In the genomic region with DNA sequence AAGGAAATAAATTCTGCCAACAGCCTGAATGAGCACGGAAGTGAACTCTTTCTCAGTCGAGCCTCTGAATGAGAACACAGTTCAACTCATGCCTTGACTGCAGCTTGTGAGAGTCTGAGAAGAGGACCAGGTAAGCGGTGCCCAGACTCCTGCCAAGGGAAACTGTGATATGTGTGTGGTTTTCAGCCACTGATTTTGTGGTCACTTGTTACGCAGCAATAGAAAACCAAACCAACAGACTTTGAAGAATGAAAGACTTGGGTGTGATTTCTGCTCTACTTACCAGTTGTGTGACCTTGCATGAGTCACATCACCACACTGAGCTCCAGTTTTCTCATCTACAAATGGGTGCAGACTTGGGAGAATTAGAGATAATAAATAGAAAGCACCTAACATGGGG, we compare ENCODE assay signal across 27 cellular contexts. TPM values are rescaled to one million over a fixed set of nuclear protein-coding genes. Genes with fewer than 3 reads are reported as not detected.
DNase-seq lines count a peak whose midpoint lies in the region; FAIRE-seq and TF ChIP-seq lines count a peak whose summit lies in the region.
"Had no signal": no experiment of that assay in that cellular context is flagged by ENCODE, and none has a peak within 500 bp of the region (broad histone marks: within the 10 kb centered on the region; RNA-seq: fewer than 3 reads in every experiment).

No MANE protein-coding gene starts in this region.

- WGBS in mammary epithelial cell (ENCODE audit: low coverage, missing lambda C conversion rate): 52% methylated on average over 4 of the region's 4 CpGs
- no CpG with 5 or more reads among the region's 4 CpGs for WGBS in neuronal stem cell (ENCODE audit: extremely low coverage in 2 of 2, insufficient read length in 2 of 2, insufficient replicate concordance in 1 of 2), 2 donors

- H2AFZ ChIP-seq in mammary epithelial cell (ENCODE audit: low read depth, low read length): no peak overlapping the region
- no peak overlapping the region for H2AFZ ChIP-seq in PC-9
- H2AFZ ChIP-seq in neuronal stem cell (ENCODE audit: low read length): no peak overlapping the region

- FAIRE-seq in HTR-8/SVneo (lab: Jason Lieb, UNC): no peak
- FAIRE-seq: D721Med, endothelial cell of umbilical vein, pancreas had no signal

- no peaks in the 10 kb centered on the region for H3K4me1 ChIP-seq in mammary epithelial cell (ENCODE audit: insufficient read depth, low read length)
- no peaks in the 10 kb centered on the region for H3K4me1 ChIP-seq in breast epithelium
- H3K4me1 ChIP-seq in PC-9 (replicated peaks; ENCODE audit: insufficient read depth): peaks cover 20% of the 10 kb centered on the region
- peaks cover 6 to 11% of the 10 kb centered on the region in 2 donors for H3K4me1 ChIP-seq in neuronal stem cell (ENCODE audit: control insufficient read depth in 2 of 2, insufficient read depth in 1 of 2, low read depth in 1 of 2, low read length in 2 of 2)
- H3K4me1 ChIP-seq: pancreas had no signal

- no peak overlapping the region for H2BK12ac ChIP-seq in neuronal stem cell (ENCODE audit: low read length)

- BruUV-seq in mammary epithelial cell (replicated peaks; lab: Mats Ljungman, UMichigan): no TSS peak
- no TSS peak for BruUV-seq in PC-9 (replicated peaks; lab: Mats Ljungman, UMichigan)

- intact Hi-C loops in mammary epithelial cell (cut with micrococcal nuclease): no loop called here
- intact Hi-C loops in breast epithelium (cut with DNase I; ENCODE audit: low total_unique reads): no loop called here
- intact Hi-C loops in PC-9 (cut with micrococcal nuclease; ENCODE audit: unreplicated experiment): loop anchor here (5.0 kb wide), 1 partner anchor 176 kb away; a partner anchor contains a TSS

- no peaks in the 10 kb centered on the region for H3K79me1 ChIP-seq in neuronal stem cell (ENCODE audit: low read depth, low read length)

- no peak overlapping the region for H3K23ac ChIP-seq in neuronal stem cell (ENCODE audit: low read depth, low read length, poor library complexity)

- no peak overlapping the region for H3K18ac ChIP-seq in neuronal stem cell (ENCODE audit: low read length)

- DNase-seq in mammary epithelial cell (peak; percentile 70), breast epithelium (ENCODE audit: low spot score in 2 of 2) (no peak), PC-9 (peak in 1 of 2 experiments; percentile 52), glomerular visceral epithelial cell (ENCODE audit: extremely low spot score) (peak; percentile 80), amniotic stem cell (lab: John Stamatoyannopoulos, UW) (no peak), neuronal stem cell (ENCODE audit: low spot score) (no peak), HTR-8/SVneo (ENCODE audit: insufficient read length, low spot score) (no peak)
- DNase-seq: activated CD4-positive, alpha-beta T cell treated with anti-CD3 and anti-CD28 coated beads for 48 hours; aorta; central memory CD4-positive, alpha-beta T cell; dorsolateral prefrontal cortex; EL; H7; heart left ventricle; IMR-90; left ventricle myocardium inferior; natural killer cell; pancreas; right lobe of liver; SHP77 treated with DMSO at 0.1 percent for 48 hours; T-cell had no signal

- H3K4ac ChIP-seq in neuronal stem cell (ENCODE audit: low read length): no peak overlapping the region

- no peak overlapping the region for H2BK120ac ChIP-seq in neuronal stem cell (ENCODE audit: low read depth, low read length)

- in situ Hi-C loops in mammary epithelial cell (cut with MboI; ENCODE audit: low sequenced_read_pairs in 2 of 2): no loop called here

- H3K9ac ChIP-seq in mammary epithelial cell (ENCODE audit: insufficient read depth, low read length): no peak overlapping the region
- no peak overlapping the region for H3K9ac ChIP-seq in neuronal stem cell (ENCODE audit: low read depth, low read length, poor library complexity)

- H4K20me1 ChIP-seq in mammary epithelial cell (ENCODE audit: insufficient read depth, low read length) (no peaks in the 10 kb centered on the region), PC-9 (ENCODE audit: insufficient read depth) (no peaks in the 10 kb centered on the region)

- H3K36me3 ChIP-seq in mammary epithelial cell (ENCODE audit: insufficient read depth, low read length): no peaks in the 10 kb centered on the region
- no peaks in the 10 kb centered on the region for H3K36me3 ChIP-seq in breast epithelium
- H3K36me3 ChIP-seq in PC-9 (ENCODE audit: low read depth): no peaks in the 10 kb centered on the region
- no peaks in the 10 kb centered on the region for H3K36me3 ChIP-seq in neuronal stem cell (replicated peaks in 1 of 2; ENCODE audit: control insufficient read depth in 2 of 2, insufficient read depth in 2 of 2, low read length in 2 of 2)
- H3K36me3 ChIP-seq: heart left ventricle, left ventricle myocardium inferior, pancreas, right lobe of liver had no signal

- H3K9me3 ChIP-seq in mammary epithelial cell (replicated peaks; ENCODE audit: insufficient read depth, low read length): no peaks in the 10 kb centered on the region
- H3K9me3 ChIP-seq in breast epithelium: peaks cover 7 to 9% of the 10 kb centered on the region in 2 donors
- H3K9me3 ChIP-seq in PC-9 (ENCODE audit: insufficient read depth, low read depth): no peaks in the 10 kb centered on the region
- no peaks in the 10 kb centered on the region for H3K9me3 ChIP-seq in neuronal stem cell (replicated peaks in 1 of 2; ENCODE audit: control insufficient read depth in 2 of 2, insufficient read depth in 1 of 2, low read depth in 1 of 2, low read length in 2 of 2)
- H3K9me3 ChIP-seq: heart left ventricle, pancreas, right lobe of liver had no signal

- H3K9me2 ChIP-seq in PC-9 (ENCODE audit: insufficient read depth): no peaks in the 10 kb centered on the region

- no peak overlapping the region for H4K8ac ChIP-seq in neuronal stem cell (ENCODE audit: low read depth, low read length)

- no peak overlapping the region for H2BK15ac ChIP-seq in neuronal stem cell (ENCODE audit: low read length)

- H3K4me3 ChIP-seq in mammary epithelial cell (replicated peaks in 1 of 3; ENCODE audit: insufficient read depth in 1 of 3, low read depth in 2 of 3, low read length in 3 of 3) (no peak overlapping the region), breast epithelium (no peak overlapping the region), PC-9 (no peak overlapping the region), neuronal stem cell (ENCODE audit: low read length in 2 of 2) (no peak overlapping the region)
- H3K4me3 ChIP-seq: dorsolateral prefrontal cortex, heart left ventricle, left ventricle myocardium inferior, pancreas, right lobe of liver had no signal

- H3K4me2 ChIP-seq in mammary epithelial cell (ENCODE audit: insufficient read depth, low read depth, low read length): no peak overlapping the region
- H3K4me2 ChIP-seq in PC-9: peak overlapping the region; percentile 41; the same call in 1 of the 2 replicates
- H3K4me2 ChIP-seq in neuronal stem cell (ENCODE audit: insufficient read depth, low read length, poor library complexity, severe bottlenecking): no peak overlapping the region

- H3K79me2 ChIP-seq in mammary epithelial cell (ENCODE audit: insufficient read depth, low read length): no peaks in the 10 kb centered on the region
- no peaks in the 10 kb centered on the region for H3K79me2 ChIP-seq in PC-9 (ENCODE audit: low read depth)

- CTCF ChIA-PET in mammary epithelial cell (lab: Charles Lee; ENCODE audit: low non-redundant PET) (no interaction called here), PC-9 (lab: Charles Lee) (no interaction called here)

- H3K14ac ChIP-seq in neuronal stem cell (ENCODE audit: low read length): no peak overlapping the region

- H2BK5ac ChIP-seq in neuronal stem cell (ENCODE audit: low read length): no peak overlapping the region

- no peak overlapping the region for H3K27ac ChIP-seq in mammary epithelial cell (ENCODE audit: insufficient read depth, low read depth, low read length)
- peak overlapping the region in 1 of 2 donors; percentile 77 for H3K27ac ChIP-seq in breast epithelium
- H3K27ac ChIP-seq in PC-9: peak overlapping the region; percentile 48; the same call in 1 of the 2 replicates
- no peak overlapping the region for H3K27ac ChIP-seq in neuronal stem cell (replicated peaks; ENCODE audit: low read length)
- H3K27ac ChIP-seq: pancreas, right lobe of liver had no signal

- no peak for TF ChIP-seq POLR2A in breast epithelium (IDR thresholded peaks at IDR 0.05)

- no peak for TF ChIP-seq CTCF in mammary epithelial cell (conservative IDR thresholded peaks at IDR 0.05 in 1 of 2, IDR thresholded peaks at IDR 0.05 in 1 of 2; ENCODE audit: extremely low read depth in 1 of 2, insufficient read depth in 1 of 2, low read depth in 1 of 2, low read length in 2 of 2)
- no peak for TF ChIP-seq CTCF in breast epithelium (IDR thresholded peaks at IDR 0.05)
- no peak for TF ChIP-seq CTCF in PC-9 (conservative IDR thresholded peaks at IDR 0.05)

- POLR2A ChIA-PET in PC-9 (lab: Charles Lee; ENCODE audit: unreplicated experiment): no interaction called here

- H2AK5ac ChIP-seq in neuronal stem cell (ENCODE audit: low read depth, low read length): no peak overlapping the region

- dilution Hi-C loops in mammary epithelial cell (cut with HindIII; ENCODE audit: low sequenced_read_pairs): no loop called here

- H3F3A ChIP-seq in PC-9 (ENCODE audit: insufficient read depth, low read depth): 0 out of 2 replicates have a peak, but pooled peaks cover 11% of the 10 kb centered on the region

- H3K27me3 ChIP-seq in mammary epithelial cell (ENCODE audit: insufficient read depth, low read length) (peaks cover 6% of the 10 kb centered on the region), breast epithelium (no peaks in the 10 kb centered on the region), PC-9 (ENCODE audit: insufficient read depth, low read depth) (no peaks in the 10 kb centered on the region), neuronal stem cell (ENCODE audit: control insufficient read depth in 3 of 3, insufficient read depth in 3 of 3, low read depth in 1 of 3, low read length in 3 of 3) (no peaks in the 10 kb centered on the region)
- H3K27me3 ChIP-seq: dorsolateral prefrontal cortex, heart left ventricle, pancreas, right lobe of liver had no signal

- H4K91ac ChIP-seq in neuronal stem cell (ENCODE audit: low read depth, low read length, poor library complexity): no peak overlapping the region

RNA-seq across cellular contexts. Expression of a gene that starts 30.6 kb away (rescaled TPM):
- total RNA-seq in mammary epithelial cell (under 1 TPM in 1 of 2 donors, not detected in 1; under 0.01 TPM), breast epithelium (10 to 100 TPM; 17.7 to 64.5 (median 31.9) TPM), PC-9 (2021) (not detected in 2 replicates)
- not detected for polyA plus RNA-seq in mammary epithelial cell
- polyA minus RNA-seq in mammary epithelial cell: not detected
- polyA plus RNA-seq in neuronal stem cell (2013, experiment 1 of 2): 2.1 TPM
- 2.0 TPM for polyA plus RNA-seq in neuronal stem cell (2013, experiment 2 of 2)
- total RNA-seq: IMR-90, mesothelial cell of epicardium, natural killer cell, OCI-LY7 had no signal
- polyA plus RNA-seq: IMR-90 had no signal

RNA-seq across cellular contexts. Expression of a gene that starts 58.8 kb away (rescaled TPM):
- not detected for total RNA-seq in mammary epithelial cell
- polyA plus RNA-seq in mammary epithelial cell: not detected
- not detected for polyA minus RNA-seq in mammary epithelial cell
- 10 to 100 TPM in 1 of 3 donors, 1 to 10 TPM in 1, not detected in 1; 4.3 to 17.6 TPM for total RNA-seq in breast epithelium
- not detected in 2 replicates for total RNA-seq in PC-9 (2021)
- 0.08 TPM for polyA plus RNA-seq in neuronal stem cell (2013, experiment 1 of 2)
- 0.08 TPM for polyA plus RNA-seq in neuronal stem cell (2013, experiment 2 of 2)
- total RNA-seq: aorta, endothelial cell of umbilical vein, H7, heart left ventricle, IMR-90, natural killer cell, OCI-LY7, right lobe of liver, subcutaneous adipose tissue had no signal
- polyA plus RNA-seq: AG04450, IMR-90 had no signal

Comparison
In these comparisons a context has a peak if more than half of its experiments do, and no peak if none do; other contexts are left out.
1. DNase-seq: peak in mammary epithelial cell (single experiment) and glomerular visceral epithelial cell (single experiment); none in breast epithelium (0 of 2), amniotic stem cell (single experiment), neuronal stem cell (single experiment) and HTR-8/SVneo (single experiment).
2. RNA of a gene that starts 30.6 kb away (total RNA-seq): 17.7 to 64.5 TPM in breast epithelium; under 0.01 TPM in mammary epithelial cell and not detected in PC-9; every median in the first group is over 10 times any median in the second.